In the genomic region with DNA sequence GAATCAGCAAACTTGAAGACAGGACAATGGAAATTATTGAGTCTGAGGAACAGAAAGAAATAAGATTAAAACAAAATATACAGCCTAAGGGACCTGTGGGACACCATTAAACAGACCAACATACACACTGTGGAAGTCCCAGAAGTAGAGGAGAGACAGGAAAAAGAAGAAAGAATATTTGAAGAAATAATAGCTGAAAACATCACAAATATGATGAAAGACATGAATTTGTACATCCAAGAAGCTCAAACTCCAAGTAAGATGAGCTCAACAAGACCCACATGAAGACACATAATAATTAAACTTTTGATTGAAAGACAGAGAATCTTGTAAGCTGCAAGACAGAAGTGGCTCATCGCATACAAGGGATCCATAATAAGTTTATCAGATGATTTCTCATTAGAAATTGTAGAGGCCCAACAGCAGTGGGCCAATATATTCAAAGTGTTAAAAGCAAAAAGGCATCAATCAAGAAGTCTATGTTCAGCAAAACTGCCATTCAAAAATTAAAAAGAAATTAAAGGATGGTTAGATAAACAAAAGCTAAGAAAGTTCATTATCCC, we compare ENCODE assay signal across 26 cellular contexts.
"Had no signal": no experiment of that assay in that cellular context is flagged by ENCODE, and none has a peak within 500 bp of the region (broad histone marks: within the 10 kb centered on the region; RNA-seq: fewer than 3 reads in every experiment).

No MANE protein-coding gene starts in this region.

- H3K4me1 ChIP-seq: suprapubic skin, testis, transverse colon, uterus, vagina had no signal

- DNase-seq: stimulated activated CD4-positive, alpha-beta T cell treated with anti-CD3 and anti-CD28 coated beads, Interleukin-2, amount 100 ng/mL, for 48 hours; stimulated activated CD4-positive, alpha-beta T cell treated with anti-CD3 and anti-CD28 coated beads, Interleukin-4, amount 100 ng/mL, for 1 hour; stimulated activated CD4-positive, alpha-beta T cell treated with anti-CD3 and anti-CD28 coated beads, Interleukin-4, amount 100 ng/mL, for 24 hours; stimulated activated CD4-positive, alpha-beta T cell treated with anti-CD3 and anti-CD28 coated beads, Interleukin-4, amount 100 ng/mL, for 4 hours; stimulated activated CD8-positive, alpha-beta memory T cell treated with anti-CD3 and anti-CD28 coated beads, Interleukin-4, amount 100 ng/mL, for 48 hours; stimulated activated naive B cell treated with anti-CD40 and anti-IgM and Interleukin-4, amounts not matched to agents 10 μg/mL and 1 μg/mL and 100 μg/mL, for 72 hours; stimulated activated naive CD4-positive, alpha-beta T cell; stimulated activated naive CD4-positive, alpha-beta T cell treated with Interleukin-2 at 50 U/mL for 16 hours; stimulated activated naive CD8-positive, alpha-beta T cell treated with anti-CD3 and anti-CD28 coated beads, Interleukin-15, amount 100 ng/mL, for 72 hours; stimulated activated naive CD8-positive, alpha-beta T cell treated with anti-CD3 and anti-CD28 coated beads, Interleukin-15, Interleukin-2, amounts not matched to agents 100 U/mL and 50 U/mL, for 24 hours; stomach; substantia nigra; testis; thyroid gland; tibial artery; transverse colon; trophoblast cell; upper lobe of left lung; upper lobe of right lung; uterus had no signal

- H3K9me3 ChIP-seq: testis, thoracic aorta, thyroid gland, uterus, vagina had no signal

- H3K36me3 ChIP-seq: stomach, suprapubic skin, thoracic aorta, thyroid gland, tibial artery, tibial nerve, transverse colon, upper lobe of left lung, upper lobe of right lung, uterus, vagina had no signal

- H3K27ac ChIP-seq: stomach, suprapubic skin, testis, thoracic aorta, thyroid gland, tibial artery, tibial nerve, transverse colon, upper lobe of left lung, upper lobe of right lung, uterus, vagina had no signal

- ATAC-seq: stimulated activated effector memory CD8-positive, alpha-beta T cell treated with anti-CD3 and anti-CD28 coated beads, Interleukin-12 subunit alpha, Interleukin-12 subunit beta, amount 100 ng/mL, for 72 hours; stimulated activated memory B cell treated with anti-CD40 and anti-IgM and Interleukin-4, amounts not matched to agents 10 μg/mL and 1 μg/mL and 100 μg/mL, for 72 hours; stimulated activated naive B cell treated with anti-CD40 and anti-IgM and Interleukin-4, amounts not matched to agents 10 μg/mL and 1 μg/mL and 100 μg/mL, for 72 hours; stimulated activated naive CD8-positive, alpha-beta T cell treated with anti-CD3 and anti-CD28 coated beads, Interleukin-15, amount 100 ng/mL, for 72 hours; stimulated activated naive CD8-positive, alpha-beta T cell treated with anti-CD3 and anti-CD28 coated beads, Interleukin-15, Interleukin-2, amounts not matched to agents 100 U/mL and 50 U/mL, for 24 hours; upper lobe of right lung had no signal

- H3K4me3 ChIP-seq: stomach, suprapubic skin, testis, thoracic aorta, thyroid gland, tibial artery, tibial nerve, transverse colon, upper lobe of left lung, upper lobe of right lung, uterus, vagina had no signal

- H3K27me3 ChIP-seq: stomach, suprapubic skin, testis, thyroid gland, tibial artery, tibial nerve, transverse colon, upper lobe of left lung, upper lobe of right lung, uterus, vagina had no signal
